ENCODE assay signal across 11 cellular contexts in the genomic region with DNA sequence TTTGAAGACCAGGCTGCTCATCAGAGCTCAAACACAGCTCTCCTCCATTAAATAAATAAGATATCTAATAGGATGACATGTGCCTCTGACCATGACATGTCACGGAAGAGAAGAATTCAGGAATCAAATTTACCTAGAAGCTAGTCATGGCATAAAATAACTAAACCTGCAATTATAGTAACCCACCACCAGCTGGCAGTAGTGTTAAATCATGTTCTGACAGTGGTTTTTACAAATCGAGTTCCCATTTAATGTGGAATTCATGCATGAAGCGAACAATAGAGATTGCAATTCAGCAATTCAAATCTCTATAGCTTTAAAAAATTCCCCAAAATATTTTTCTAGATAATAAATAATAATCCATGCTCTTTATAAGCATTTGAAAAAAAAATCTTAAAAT.
DNase-seq lines count a peak whose midpoint lies in the region; ATAC-seq and TF ChIP-seq lines count a peak whose summit lies in the region.
"Had no signal": no experiment of that assay in that cellular context is flagged by ENCODE, and none has a peak within 500 bp of the region (broad histone marks: within the 10 kb centered on the region; RNA-seq: fewer than 3 reads in every experiment).

No MANE protein-coding gene starts in this region.

- H3K27me3 Mint-ChIP-seq in neural crest cell (ENCODE audit: low read depth) = no peaks in the 10 kb centered on the region
- H3K27me3 Mint-ChIP-seq: naive B cell had no signal

- no peak overlapping the region for H3K9ac ChIP-seq in Loucy (ENCODE audit: low read depth, low read length, poor library complexity, severe bottlenecking)

- intact Hi-C loops in posterior cingulate gyrus (cut with DNase I) = no loop called here

- H3K9me2 ChIP-seq in Loucy (replicated peaks; ENCODE audit: low read depth, low read length) = no peaks in the 10 kb centered on the region

- ATAC-seq in HG03039 (IDR thresholded peaks at IDR 0.05; ENCODE audit: unreplicated experiment) = no peak

- no peaks in the 10 kb centered on the region for H4K20me1 ChIP-seq in Loucy (ENCODE audit: insufficient read depth, low read length, poor library complexity, severe bottlenecking)

- TF ChIP-seq CTCF in Loucy (conservative IDR thresholded peaks at IDR 0.05; ENCODE audit: low read length) (peak; percentile 74), cardiac fibroblast (IDR thresholded peaks at IDR 0.05; ENCODE audit: low read depth, low read length) (peak; percentile 37), neural crest cell (conservative IDR thresholded peaks at IDR 0.05) (peak; percentile 60)

- H3K27ac Mint-ChIP-seq in neural crest cell (ENCODE audit: unreplicated experiment) = no peak overlapping the region

- H3K79me2 ChIP-seq in Loucy (ENCODE audit: insufficient read depth, low read length) = no peaks in the 10 kb centered on the region

- H3F3A ChIP-seq in Loucy (ENCODE audit: low read depth) = no peaks in the 10 kb centered on the region

- DNase-seq in DMS53 (lab: John Stamatoyannopoulos, UW) (peak; percentile 62), DMS53 treated with DMSO at 0.1 percent for 48 hours (lab: John Stamatoyannopoulos, UW; ENCODE audit: unreplicated experiment) (no peak), cardiac fibroblast (ENCODE audit: low read depth in 2 of 2) (peak in 1 of 2 donors; percentile 19), neural crest cell (ENCODE audit: low read depth, low spot score) (no peak), posterior cingulate gyrus (no peak), hippocampal formation (lab: John Stamatoyannopoulos, UW) (no peak)
- DNase-seq: activated naive CD4-positive, alpha-beta T cell; naive B cell; NCI-H1105 treated with DMSO at 0.1 percent for 48 hours had no signal

- H3K4me3 ChIP-seq in Loucy (ENCODE audit: low read length, poor library complexity, severe bottlenecking) (no peak overlapping the region), cardiac fibroblast (replicated peaks in 1 of 2; ENCODE audit: low read depth in 2 of 2, low read length in 2 of 2) (no peak overlapping the region)

- no peaks in the 10 kb centered on the region for H3K27me3 ChIP-seq in Loucy (ENCODE audit: insufficient read depth, low read length, poor library complexity, severe bottlenecking)

- peaks cover 23% of the 10 kb centered on the region for H3K9me3 ChIP-seq in Loucy (ENCODE audit: insufficient read depth, low read depth, low read length)

- H3K4me1 Mint-ChIP-seq in neural crest cell = no peaks in the 10 kb centered on the region

- peaks cover 2% of the 10 kb centered on the region for H3K9me3 Mint-ChIP-seq in neural crest cell

- peaks cover 3% of the 10 kb centered on the region for H3K36me3 Mint-ChIP-seq in neural crest cell (ENCODE audit: low read depth)

- H3K36me3 ChIP-seq in Loucy (ENCODE audit: insufficient read depth, low read length) = no peaks in the 10 kb centered on the region

- H3K4me1 ChIP-seq in Loucy (ENCODE audit: insufficient read depth, low read length, poor library complexity, severe bottlenecking) = peaks cover 25% of the 10 kb centered on the region

- no peak overlapping the region for H3K4me3 Mint-ChIP-seq in neural crest cell
- H3K4me3 Mint-ChIP-seq: naive B cell had no signal

- no peak overlapping the region for H3K4me2 ChIP-seq in Loucy (ENCODE audit: low read depth, low read length, poor library complexity, severe bottlenecking)

- no peak overlapping the region for H2AFZ ChIP-seq in Loucy (ENCODE audit: low read length)
